18 cellular contexts compared by ENCODE assay signal in genomic region chr9:26172301-26172700, GRCh38.
"Had no signal": no experiment of that assay in that cellular context is flagged by ENCODE, and none has a peak within 500 bp of the region (broad histone marks: within the 10 kb centered on the region; RNA-seq: fewer than 3 reads in every experiment).

No MANE protein-coding gene starts in this region.

- FAIRE-seq: astrocyte had no signal

- H3K4me3 ChIP-seq: colonic mucosa, left ventricle myocardium inferior, mucosa of descending colon, right lobe of liver, skin epidermis, thyroid gland, upper lobe of right lung had no signal

- H3K27ac ChIP-seq: colonic mucosa, epithelial cell of prostate, left ventricle myocardium inferior, right lobe of liver, thyroid gland, upper lobe of right lung had no signal

- H3K4me1 ChIP-seq: colonic mucosa, left ventricle myocardium inferior, right lobe of liver, thyroid gland, upper lobe of right lung had no signal

- ATAC-seq: activated CD4-positive, CD25-positive, alpha-beta regulatory T cell treated with anti-CD3 and anti-CD28 coated beads, Interleukin-2, amount 50 U/mL, for 24 hours; activated CD8-positive, alpha-beta memory T cell treated with anti-CD3 and anti-CD28 coated beads, Interleukin-2, amount 10 ng/mL, durations not matched to agents 7 days and 5 days; activated CD8-positive, alpha-beta T cell treated with anti-CD3 and anti-CD28 coated beads for 36 hours; mucosa of descending colon; right lobe of liver; upper lobe of right lung had no signal

- H3K9me3 ChIP-seq: colonic mucosa, left ventricle myocardium inferior, mucosa of descending colon, right lobe of liver, thyroid gland, upper lobe of right lung had no signal

- DNase-seq: activated CD4-positive, alpha-beta T cell treated with anti-CD3 and anti-CD28 coated beads, Interleukin-2, amount 10 ng/mL, durations not matched to agents 24 days and 14 days; activated CD8-positive, alpha-beta memory T cell treated with anti-CD3 and anti-CD28 coated beads, Interleukin-2, amount 10 ng/mL, durations not matched to agents 7 days and 5 days; activated CD8-positive, alpha-beta T cell treated with anti-CD3 and anti-CD28 coated beads for 36 hours; activated gamma-delta T cell treated with Interleukin-2 at 50 U/mL for 16 hours; colonic mucosa; kidney glomerular epithelial cell; left ventricle myocardium inferior; mucosa of descending colon; nucleus accumbens; right lobe of liver; stimulated activated CD4-positive, alpha-beta T cell treated with anti-CD3 and anti-CD28 coated beads, Interleukin-1b, Interleukin-23, amount 100 ng/mL, for 48 hours; substantia nigra; thyroid gland; upper lobe of right lung had no signal

- H3K36me3 ChIP-seq: colonic mucosa, left ventricle myocardium inferior, right lobe of liver, thyroid gland, upper lobe of right lung had no signal

- H3K27me3 ChIP-seq: colonic mucosa, right lobe of liver, thyroid gland, upper lobe of right lung had no signal
